In the genomic region with DNA sequence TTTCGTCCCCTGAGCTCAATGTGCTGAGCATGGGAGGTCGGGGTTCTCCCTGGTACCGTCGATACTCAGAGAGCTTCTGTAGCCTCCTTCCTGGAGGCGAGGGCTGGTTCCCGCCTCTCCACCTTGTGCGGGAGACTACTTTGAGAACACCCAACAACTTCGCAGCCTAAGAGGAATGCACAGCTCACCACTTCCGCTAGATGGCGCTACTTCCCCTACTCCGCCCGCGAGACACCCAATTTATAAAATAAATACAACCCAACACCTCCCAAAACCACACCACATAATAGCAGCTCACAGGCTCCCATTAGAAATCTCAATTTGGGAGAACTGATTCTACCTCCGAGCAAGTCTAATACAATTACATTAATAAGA, we compare ENCODE assay signal across 8 cellular contexts. TPM values are rescaled to one million over a fixed set of nuclear protein-coding genes. Genes with fewer than 3 reads are reported as not detected.
A peak's percentile ranks its signal among the peaks of the same experiment; 100 is the strongest.
DNase-seq lines count a peak whose midpoint lies in the region; ATAC-seq and TF ChIP-seq lines count a peak whose summit lies in the region.

No MANE protein-coding gene starts in this region.

- no peaks in the 10 kb centered on the region for H3K36me3 ChIP-seq in lower lobe of right lung

- H3K9me3 ChIP-seq in lower lobe of right lung = no peaks in the 10 kb centered on the region

- DNase-seq in NCI-H2196 treated with DMSO at 0.1 percent for 48 hours (lab: John Stamatoyannopoulos, UW; ENCODE audit: unreplicated experiment) = peak; percentile 10
- peak; percentile 50 to 53 for DNase-seq in activated CD4-positive, alpha-beta T cell treated with anti-CD3 and anti-CD28 coated beads, Interleukin-2, amount 50 U/mL, for 4 hours
- peak; percentile 51 for DNase-seq in effector CD4-positive, alpha-beta T cell
- peak; percentile 73 for DNase-seq in lower lobe of right lung
- peak; percentile 28 to 33 (median 30) for DNase-seq in stimulated activated CD4-positive, alpha-beta T cell treated with anti-CD3 and anti-CD28 coated beads, TNF-alpha, amount 100 ng/mL, for 4 hours (ENCODE audit: low read depth in 3 of 3)

- TF ChIP-seq CTCF in lower lobe of right lung (IDR thresholded peaks at IDR 0.05) = peak; percentile 89

- no peak overlapping the region for H3K27ac ChIP-seq in lower lobe of right lung

- H3K4me3 ChIP-seq in GM08714 (ENCODE audit: low read length) = peak overlapping the region; percentile 24; the same call in 1 of the 2 replicates
- peak overlapping the region; percentile 52 for H3K4me3 ChIP-seq in lower lobe of right lung

- peaks cover 57% of the 10 kb centered on the region for H3K27me3 ChIP-seq in lower lobe of right lung (ENCODE audit: low read depth)

- intact Hi-C loops in lower lobe of right lung (cut with DNase I) = no loop called here

- peaks cover 17% of the 10 kb centered on the region for H3K4me1 ChIP-seq in lower lobe of right lung

- ATAC-seq in HG02870 (IDR thresholded peaks at IDR 0.05; ENCODE audit: unreplicated experiment) = peak; percentile 50
- peak; percentile 88 to 90 for ATAC-seq in lower lobe of right lung
- no peak for ATAC-seq in HG02678 (IDR thresholded peaks at IDR 0.05; ENCODE audit: unreplicated experiment)

RNA-seq across cellular contexts. Expression of gene RGMA, which starts 1.2 kb away (rescaled TPM):
- 9.7 TPM for total RNA-seq in lower lobe of right lung

Comparison
In these comparisons a context has a peak if more than half of its experiments do, and no peak if none do; other contexts are left out.
1. DNase-seq: peak in every context shown above with its lines; median percentile 73 in lower lobe of right lung; 52 in activated CD4-positive, alpha-beta T cell treated with anti-CD3 and anti-CD28 coated beads, Interleukin-2, amount 50 U/mL, for 4 hours; 51 in effector CD4-positive, alpha-beta T cell; 30 in stimulated activated CD4-positive, alpha-beta T cell treated with anti-CD3 and anti-CD28 coated beads, TNF-alpha, amount 100 ng/mL, for 4 hours; 10 in NCI-H2196 treated with DMSO at 0.1 percent for 48 hours.